In genomic region chr4:39441593-39441992, GRCh38 we compare ENCODE assay signal across 26 cellular contexts. TPM values are rescaled to one million over a fixed set of nuclear protein-coding genes. Genes with fewer than 3 reads are reported as not detected.
DNase-seq lines count a peak whose midpoint lies in the region; ATAC-seq, FAIRE-seq and TF ChIP-seq lines count a peak whose summit lies in the region.
"Had no signal": no experiment of that assay in that cellular context is flagged by ENCODE, and none has a peak within 500 bp of the region (broad histone marks: within the 10 kb centered on the region; RNA-seq: fewer than 3 reads in every experiment).

No MANE protein-coding gene starts in this region.

- H3K9me3 Mint-ChIP-seq in activated T-cell treated with anti-CD3 and anti-CD28 coated beads, Interleukin-2, amount 50 U/mL, for 72 hours, result no peaks in the 10 kb centered on the region
- H3K9me3 Mint-ChIP-seq in activated T-cell treated with anti-CD3 and anti-CD28 coated beads, Interleukin-2, amount 50 U/mL, for 24 hours, result no peaks in the 10 kb centered on the region
- no peaks in the 10 kb centered on the region for H3K9me3 Mint-ChIP-seq in stimulated activated effector memory CD8-positive, alpha-beta T cell treated with anti-CD3 and anti-CD28 coated beads, Interleukin-12 subunit alpha, Interleukin-12 subunit beta, amount 100 ng/mL, for 72 hours
- H3K9me3 Mint-ChIP-seq: CD4-positive, alpha-beta T cell; CD8-positive, alpha-beta T cell had no signal

- H3K27ac ChIP-seq in A549 (no peak overlapping the region), HEK293 (ENCODE audit: extremely low read depth, low read depth, low read length) (no peak overlapping the region), caudate nucleus (ENCODE audit: low read depth, low read length) (no peak overlapping the region)
- H3K27ac ChIP-seq: BLaER1 treated with 17β-estradiol and CSF1 and Interleukin-3, amounts not matched to agents 10 nM and 100 nM; C4-2B had no signal

- H3K4me3 Mint-ChIP-seq in activated T-cell treated with anti-CD3 and anti-CD28 coated beads, Interleukin-2, amount 50 U/mL, for 72 hours, result no peak overlapping the region
- no peak overlapping the region for H3K4me3 Mint-ChIP-seq in activated T-cell treated with anti-CD3 and anti-CD28 coated beads, Interleukin-2, amount 50 U/mL, for 24 hours
- no peak overlapping the region for H3K4me3 Mint-ChIP-seq in stimulated activated effector memory CD8-positive, alpha-beta T cell treated with anti-CD3 and anti-CD28 coated beads, Interleukin-12 subunit alpha, Interleukin-12 subunit beta, amount 100 ng/mL, for 72 hours
- H3K4me3 Mint-ChIP-seq: B cell; CD4-positive, alpha-beta T cell; CD8-positive, alpha-beta T cell had no signal

- no peak for TF ChIP-seq POLR2A in A549 (IDR thresholded peaks at IDR 0.05; ENCODE audit: low read length)

- H3K4me1 Mint-ChIP-seq in activated T-cell treated with anti-CD3 and anti-CD28 coated beads, Interleukin-2, amount 50 U/mL, for 72 hours (ENCODE audit: low read depth), result peaks cover 11% of the 10 kb centered on the region
- peaks cover 11% of the 10 kb centered on the region for H3K4me1 Mint-ChIP-seq in activated T-cell treated with anti-CD3 and anti-CD28 coated beads, Interleukin-2, amount 50 U/mL, for 24 hours (ENCODE audit: low read depth)
- H3K4me1 Mint-ChIP-seq in stimulated activated effector memory CD8-positive, alpha-beta T cell treated with anti-CD3 and anti-CD28 coated beads, Interleukin-12 subunit alpha, Interleukin-12 subunit beta, amount 100 ng/mL, for 72 hours, result peaks cover 7% of the 10 kb centered on the region

- POLR2A ChIA-PET in A549 (lab: Yijun Ruan, JAX), result no interaction called here
- POLR2A ChIA-PET in HEK293 (lab: Yijun Ruan, JAX), result no interaction called here
- POLR2A ChIA-PET in GM10248 (lab: Yijun Ruan, JAX), result no interaction called here

- no peak for FAIRE-seq in A549 (lab: Jason Lieb, UNC)
- FAIRE-seq: A204.1, D721Med, G401.6, GM12878, GM12892, GM18507 had no signal

- no peak overlapping the region for H3K4me2 ChIP-seq in A549
- H3K4me2 ChIP-seq: BLaER1 treated with 17β-estradiol and CSF1 and Interleukin-3, amounts not matched to agents 10 nM and 100 nM had no signal

- H3K4me3 ChIP-seq in A549 (no peak overlapping the region), HEK293 (ENCODE audit: low read depth, low read length) (no peak overlapping the region)
- H3K4me3 ChIP-seq: BLaER1 treated with 17β-estradiol and CSF1 and Interleukin-3, amounts not matched to agents 10 nM and 100 nM; GM12878 had no signal

- no peak for TF ChIP-seq RAD21 in A549 (conservative IDR thresholded peaks at IDR 0.05 in 1 of 2, IDR thresholded peaks at IDR 0.05 in 1 of 2)

- WGBS in A549 (ENCODE audit: missing lambda C conversion rate), result 72% methylated on average over 2 of the region's 2 CpGs

- H3K36me3 Mint-ChIP-seq in activated T-cell treated with anti-CD3 and anti-CD28 coated beads, Interleukin-2, amount 50 U/mL, for 72 hours (ENCODE audit: insufficient read depth in 2 of 2), result no peaks in the 10 kb centered on the region
- no peaks in the 10 kb centered on the region for H3K36me3 Mint-ChIP-seq in activated T-cell treated with anti-CD3 and anti-CD28 coated beads, Interleukin-2, amount 50 U/mL, for 24 hours (ENCODE audit: low read depth)
- H3K36me3 Mint-ChIP-seq in stimulated activated effector memory CD8-positive, alpha-beta T cell treated with anti-CD3 and anti-CD28 coated beads, Interleukin-12 subunit alpha, Interleukin-12 subunit beta, amount 100 ng/mL, for 72 hours, result no peaks in the 10 kb centered on the region
- H3K36me3 Mint-ChIP-seq: CD8-positive, alpha-beta T cell had no signal

- no peaks in the 10 kb centered on the region for H3K9me3 ChIP-seq in A549
- no peaks in the 10 kb centered on the region for H3K9me3 ChIP-seq in HEK293 (ENCODE audit: control insufficient read depth, insufficient read depth, low read depth, low read length)
- H3K9me3 ChIP-seq: BLaER1 treated with 17β-estradiol and CSF1 and Interleukin-3, amounts not matched to agents 10 nM and 100 nM; Caco-2 had no signal

- peak; percentile 26 to 45 for ATAC-seq in activated T-cell treated with anti-CD3 and anti-CD28 coated beads, Interleukin-2, amount 50 U/mL, for 72 hours (replicated peaks in 1 of 2)
- ATAC-seq in A549, result no peak
- ATAC-seq in stimulated activated effector memory CD8-positive, alpha-beta T cell treated with anti-CD3 and anti-CD28 coated beads, Interleukin-12 subunit alpha, Interleukin-12 subunit beta, amount 100 ng/mL, for 72 hours, result peak; percentile 33
- ATAC-seq: CD8-positive, alpha-beta T cell; GM12878 had no signal

- H3K27ac Mint-ChIP-seq in activated T-cell treated with anti-CD3 and anti-CD28 coated beads, Interleukin-2, amount 50 U/mL, for 72 hours, result no peak overlapping the region
- no peak overlapping the region for H3K27ac Mint-ChIP-seq in activated T-cell treated with anti-CD3 and anti-CD28 coated beads, Interleukin-2, amount 50 U/mL, for 24 hours
- no peak overlapping the region for H3K27ac Mint-ChIP-seq in stimulated activated effector memory CD8-positive, alpha-beta T cell treated with anti-CD3 and anti-CD28 coated beads, Interleukin-12 subunit alpha, Interleukin-12 subunit beta, amount 100 ng/mL, for 72 hours
- H3K27ac Mint-ChIP-seq: B cell; CD4-positive, alpha-beta T cell; CD8-positive, alpha-beta T cell had no signal

- H3K36me3 ChIP-seq in HEK293 (ENCODE audit: control insufficient read depth in 2 of 2, insufficient read depth in 1 of 2, low read length in 2 of 2), result no peaks in the 10 kb centered on the region

- DNase-seq in activated T-cell treated with anti-CD3 and anti-CD28 coated beads, Interleukin-2, amount 50 U/mL, for 72 hours, result no peak
- DNase-seq in activated T-cell treated with anti-CD3 and anti-CD28 coated beads, Interleukin-2, amount 50 U/mL, for 24 hours, result no peak
- DNase-seq in A549 (ENCODE audit: low read depth in 1 of 2, low spot score in 1 of 2), result no peak
- no peak for DNase-seq in stimulated activated effector memory CD8-positive, alpha-beta T cell treated with anti-CD3 and anti-CD28 coated beads, Interleukin-12 subunit alpha, Interleukin-12 subunit beta, amount 100 ng/mL, for 72 hours (ENCODE audit: low spot score in 2 of 2)
- no peak for DNase-seq in GM10248 (ENCODE audit: extremely low spot score)
- no peak for DNase-seq in NCI-H1417 treated with DMSO at 0.1 percent for 48 hours (lab: John Stamatoyannopoulos, UW)
- DNase-seq in caudate nucleus (lab: John Stamatoyannopoulos, UW), result no peak
- DNase-seq: 8988T; AML-193; Caco-2; Calu3; CD4-positive, alpha-beta T cell; CD8-positive, alpha-beta T cell; DMS79 treated with DMSO at 0.1 percent for 48 hours; GF-D8 had no signal

- no peak for TF ChIP-seq CTCF in A549 (IDR thresholded peaks at IDR 0.05)
- no peak for TF ChIP-seq CTCF in HEK293 (tag by site-specific recombination; IDR thresholded peaks at IDR 0.05)
- TF ChIP-seq CTCF in GM10248 (IDR thresholded peaks at IDR 0.05; ENCODE audit: control extremely low read depth, extremely low read depth, low read depth, missing control alignments), result no peak

- no peaks in the 10 kb centered on the region for H3K27me3 Mint-ChIP-seq in activated T-cell treated with anti-CD3 and anti-CD28 coated beads, Interleukin-2, amount 50 U/mL, for 72 hours (ENCODE audit: low read depth)
- H3K27me3 Mint-ChIP-seq in activated T-cell treated with anti-CD3 and anti-CD28 coated beads, Interleukin-2, amount 50 U/mL, for 24 hours, result peaks cover 11% of the 10 kb centered on the region
- H3K27me3 Mint-ChIP-seq: B cell; CD4-positive, alpha-beta T cell had no signal

- H3K4me1 ChIP-seq in A549 (no peaks in the 10 kb centered on the region), HEK293 (ENCODE audit: control insufficient read depth, insufficient read depth, low read length) (no peaks in the 10 kb centered on the region)
- H3K4me1 ChIP-seq: BLaER1 treated with 17β-estradiol and CSF1 and Interleukin-3, amounts not matched to agents 10 nM and 100 nM; Caco-2 had no signal

- CTCF ChIA-PET in A549 (lab: Yijun Ruan, JAX), result no interaction called here
- CTCF ChIA-PET in HEK293 (lab: Yijun Ruan, JAX), result no interaction called here
- CTCF ChIA-PET in GM10248 (lab: Yijun Ruan, JAX), result no interaction called here

- no peak for TF ChIP-seq EP300 in A549 (IDR thresholded peaks at IDR 0.05)

TF ChIP-seq in A549, 52 proteins besides CTCF, POLR2A, EP300 and RAD21 (continues in another document):
- TF ChIP-seq CEBPB (IDR thresholded peaks at IDR 0.05) (no peak), ZC3H11A (IDR thresholded peaks at IDR 0.05) (peak; percentile 90), JUN (IDR thresholded peaks at IDR 0.05) (no peak), MAFK (IDR thresholded peaks at IDR 0.05; ENCODE audit: partially characterized antibody) (no peak), RCOR1 (IDR thresholded peaks at IDR 0.05; ENCODE audit: low read depth, low read length) (no peak)

RNA-seq across cellular contexts. Expression of gene RPL9, which starts 17.1 kb away (rescaled TPM):
- total RNA-seq in activated T-cell treated with anti-CD3 and anti-CD28 coated beads, Interleukin-2, amount 50 U/mL, for 72 hours, result 1,000 to 10,000 TPM; 2,445 to 2,588 TPM
- polyA plus RNA-seq in A549 (2011; rRNA removed), result 897 and 1,263 TPM in 2 replicates
- polyA plus RNA-seq in A549 (2012; cell fraction: cytosol; rRNA removed), result 450 and 468 TPM in 2 replicates
- polyA plus RNA-seq in A549 (2012; cell fraction: nucleus; rRNA removed), result 128 and 270 TPM in 2 replicates
- polyA plus RNA-seq in A549 (2017; fragmentation: RNase III; extraction: RNeasy Plus Mini Kit Qiagen cat#74134 plus additional on column Dnase treatment), result 785 to 851 TPM (median 786 TPM) in 3 replicates
- polyA minus RNA-seq in A549 (2011; rRNA and poly(A)+ RNA removed), result 64.6 and 84.5 TPM in 2 replicates

RNA-seq across cellular contexts. Expression of gene LIAS, which starts 17.3 kb away (rescaled TPM):
- 10 to 100 TPM; 28.3 to 39.5 TPM for total RNA-seq in activated T-cell treated with anti-CD3 and anti-CD28 coated beads, Interleukin-2, amount 50 U/mL, for 72 hours
- polyA plus RNA-seq in A549 (2011; rRNA removed) (16.0 and 22.3 TPM in 2 replicates), A549 (2017; fragmentation: RNase III; extraction: RNeasy Plus Mini Kit Qiagen cat#74134 plus additional on column Dnase treatment) (11.3 to 14.5 TPM (median 12.9 TPM) in 3 replicates)
- 7.5 and 8.6 TPM in 2 replicates for polyA plus RNA-seq in A549 (2012; cell fraction: cytosol; rRNA removed)
- polyA plus RNA-seq in A549 (2012; cell fraction: nucleus; rRNA removed), result 3.2 and 4.7 TPM in 2 replicates
- polyA minus RNA-seq in A549 (2011; rRNA and poly(A)+ RNA removed), result 4.0 and 4.7 TPM in 2 replicates

RNA-seq across cellular contexts. Expression of gene KLB, which starts 34.9 kb away (rescaled TPM):
- total RNA-seq in activated T-cell treated with anti-CD3 and anti-CD28 coated beads, Interleukin-2, amount 50 U/mL, for 72 hours, result not detected
- polyA plus RNA-seq in A549 (2011; rRNA removed), result 0.87 and 0.97 TPM in 2 replicates
- 0.17 and 0.26 TPM in 2 replicates for polyA plus RNA-seq in A549 (2012; cell fraction: cytosol; rRNA removed)
- 0.51 and 0.62 TPM in 2 replicates for polyA plus RNA-seq in A549 (2012; cell fraction: nucleus; rRNA removed)
- polyA plus RNA-seq in A549 (2017; fragmentation: RNase III; extraction: RNeasy Plus Mini Kit Qiagen cat#74134 plus additional on column Dnase treatment), result 0.49 to 0.57 TPM (median 0.51 TPM) in 3 replicates
- 0.45 and 0.49 TPM in 2 replicates for polyA minus RNA-seq in A549 (2011; rRNA and poly(A)+ RNA removed)
- total RNA-seq: B cell; CD4-positive, alpha-beta T cell had no signal
- polyA plus RNA-seq: BJ had no signal

Comparison
In these comparisons a context has a peak if more than half of its experiments do, and no peak if none do; other contexts are left out.
1. ATAC-seq: peak in activated T-cell treated with anti-CD3 and anti-CD28 coated beads, Interleukin-2, amount 50 U/mL, for 72 hours (2 of 2) and stimulated activated effector memory CD8-positive, alpha-beta T cell treated with anti-CD3 and anti-CD28 coated beads, Interleukin-12 subunit alpha, Interleukin-12 subunit beta, amount 100 ng/mL, for 72 hours (single experiment); none in A549 (0 of 2).